ENCODE assay signal across 15 cellular contexts in the genomic region with DNA sequence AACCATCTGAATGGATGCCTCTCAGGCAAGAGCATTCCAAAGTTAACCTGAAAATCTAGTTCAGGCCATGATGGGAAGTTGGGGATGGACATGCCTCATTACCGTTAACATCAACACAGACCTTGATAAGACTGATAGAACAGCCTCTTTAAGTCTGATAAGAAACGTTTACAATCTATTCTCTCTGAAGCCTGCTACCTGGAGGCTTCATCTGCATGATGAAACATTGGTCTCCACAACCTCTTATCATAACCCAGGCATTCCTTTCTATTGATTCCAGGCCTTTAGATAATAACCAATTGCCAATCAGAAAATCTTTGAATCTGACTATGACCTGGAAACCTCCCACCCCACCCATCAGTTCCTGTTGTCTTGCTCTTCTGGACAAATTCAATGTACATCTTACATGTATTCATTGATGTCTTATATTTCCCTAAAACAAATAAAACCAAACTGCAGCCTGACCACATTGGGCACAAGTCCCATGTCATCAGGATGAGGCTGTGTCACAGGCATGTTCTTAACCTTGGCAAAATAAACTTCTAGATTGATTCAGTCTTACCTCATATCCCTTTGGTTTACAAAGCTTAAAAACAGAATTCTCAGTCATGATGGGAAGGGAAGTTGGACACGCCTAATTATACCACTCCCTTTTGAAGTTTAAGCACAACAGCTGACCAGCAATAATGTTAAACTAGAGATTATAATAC.
"Had no signal": no experiment of that assay in that cellular context is flagged by ENCODE, and none has a peak within 500 bp of the region (broad histone marks: within the 10 kb centered on the region; RNA-seq: fewer than 3 reads in every experiment).

No MANE protein-coding gene starts in this region.

- H3K36me3 ChIP-seq: adrenal gland, esophagus squamous epithelium, gastroesophageal sphincter, left lung, suprapubic skin, WERI-Rb-1 had no signal

- DNase-seq: activated CD4-positive, alpha-beta memory T cell treated with anti-CD3 and anti-CD28 coated beads, Interleukin-2, amount 10 ng/mL, durations not matched to agents 7 days and 5 days; activated CD4-positive, alpha-beta T cell treated with anti-CD3 and anti-CD28 coated beads for 36 hours; activated naive CD4-positive, alpha-beta T cell treated with anti-CD3 and anti-CD28 coated beads for 36 hours; adrenal gland; dorsolateral prefrontal cortex; esophagus squamous epithelium; left lung; psoas muscle; stimulated activated CD4-positive, alpha-beta T cell treated with anti-CD3 and anti-CD28 coated beads, Interleukin-2, amount 100 ng/mL, for 48 hours; stimulated activated naive CD4-positive, alpha-beta T cell treated with Interleukin-2 at 50 U/mL for 16 hours; T-helper 9 cell; WERI-Rb-1 had no signal

- H3K9me3 ChIP-seq: adrenal gland, esophagus squamous epithelium, gastroesophageal sphincter, left lung, psoas muscle, suprapubic skin had no signal

- H3K27ac ChIP-seq: adrenal gland, dorsolateral prefrontal cortex, esophagus squamous epithelium, gastroesophageal sphincter, left lung, psoas muscle, suprapubic skin, WERI-Rb-1 had no signal

- H3K4me3 ChIP-seq: adrenal gland, dorsolateral prefrontal cortex, esophagus squamous epithelium, gastroesophageal sphincter, left lung, psoas muscle, suprapubic skin had no signal

- H3K27me3 ChIP-seq: adrenal gland, dorsolateral prefrontal cortex, esophagus squamous epithelium, gastroesophageal sphincter, left lung, suprapubic skin had no signal

- H3K4me1 ChIP-seq: adrenal gland, esophagus squamous epithelium, gastroesophageal sphincter, left lung, psoas muscle, suprapubic skin had no signal

- ATAC-seq: activated CD4-positive, alpha-beta T cell treated with anti-CD3 and anti-CD28 coated beads for 36 hours; gastroesophageal sphincter; left lung; psoas muscle; sciatic nerve had no signal
